In genomic region chr1:9809122-9809521, GRCh38 we compare ENCODE assay signal across 13 cellular contexts. TPM values are rescaled to one million over a fixed set of nuclear protein-coding genes. Genes with fewer than 3 reads are reported as not detected.
A peak's percentile ranks its signal among the peaks of the same experiment; 100 is the strongest.
DNase-seq lines count a peak whose midpoint lies in the region; ATAC-seq and TF ChIP-seq lines count a peak whose summit lies in the region.
"Had no signal": no experiment of that assay in that cellular context is flagged by ENCODE, and none has a peak within 500 bp of the region (broad histone marks: within the 10 kb centered on the region; RNA-seq: fewer than 3 reads in every experiment).

No MANE protein-coding gene starts in this region.

- H3K9me3 Mint-ChIP-seq in Caco-2 (ENCODE audit: unreplicated experiment) (no peaks in the 10 kb centered on the region), nephron (no peaks in the 10 kb centered on the region)
- H3K9me3 Mint-ChIP-seq: CD14-positive monocyte had no signal

- in situ Hi-C loops in brain microvascular endothelial cell (cut with HindIII; ENCODE audit: low pct_ligation_motif_present, low sequenced_read_pairs), result no loop called here

- no peak overlapping the region for H2BK120ac ChIP-seq in mesendoderm (ENCODE audit: low read depth, low read length)

- H3K79me2 ChIP-seq in OCI-LY1 (ENCODE audit: insufficient read depth, low read length) (peaks cover 99% of the 10 kb centered on the region), mesendoderm (ENCODE audit: control insufficient read depth, insufficient read depth, low read length) (peaks cover 40% of the 10 kb centered on the region)

- WGBS in mesendoderm (ENCODE audit: extremely low coverage, insufficient coverage, low lambda C conversion rate), result no CpG with 5 or more reads among the region's 8 CpGs

- no TSS peak for BruUV-seq in Caco-2 (replicated peaks; lab: Mats Ljungman, UMichigan)

- peaks cover 11% of the 10 kb centered on the region for H3K36me3 Mint-ChIP-seq in Caco-2 (ENCODE audit: insufficient read depth, unreplicated experiment)
- H3K36me3 Mint-ChIP-seq in nephron (ENCODE audit: low read depth), result no peaks in the 10 kb centered on the region

- no peak overlapping the region for H4K8ac ChIP-seq in mesendoderm (ENCODE audit: low read depth, low read length)

- peaks cover 10% of the 10 kb centered on the region for H3K79me1 ChIP-seq in mesendoderm (ENCODE audit: low read length)

- no peak overlapping the region for H4K5ac ChIP-seq in mesendoderm (ENCODE audit: low read length)

- CTCF ChIA-PET in Caco-2 (lab: Charles Lee), result interaction anchor here (0.7 kb wide), 1 partner anchor 9 kb away, joined by 3 read pairs; no protein-coding TSS in a partner anchor

- H3K4ac ChIP-seq in mesendoderm (ENCODE audit: low read depth, low read length), result no peak overlapping the region

- intact Hi-C loops in Caco-2 (cut with micrococcal nuclease; ENCODE audit: unreplicated experiment), result no loop called here

- POLR2A ChIA-PET in Caco-2 (lab: Charles Lee), result no interaction called here

- no peak overlapping the region for H2AK5ac ChIP-seq in mesendoderm (ENCODE audit: low read length)

- peak overlapping the region; percentile 33 for H3K27ac Mint-ChIP-seq in Caco-2 (ENCODE audit: unreplicated experiment)
- peak overlapping the region; percentile 30 to 84 (median 75) for H3K27ac Mint-ChIP-seq in nephron

- no peaks in the 10 kb centered on the region for H3K27me3 Mint-ChIP-seq in Caco-2 (ENCODE audit: insufficient read depth, unreplicated experiment)
- H3K27me3 Mint-ChIP-seq in nephron (ENCODE audit: low read depth), result no peaks in the 10 kb centered on the region

- H3K4me1 Mint-ChIP-seq in Caco-2 (ENCODE audit: low read depth, unreplicated experiment), result peaks cover 6% of the 10 kb centered on the region
- peaks cover 35% of the 10 kb centered on the region for H3K4me1 Mint-ChIP-seq in nephron

- no peak overlapping the region for H3K4me3 ChIP-seq in Caco-2 (ENCODE audit: low read depth, low read length)
- H3K4me3 ChIP-seq in OCI-LY1 (ENCODE audit: low read depth, low read length, poor library complexity, severe bottlenecking), result no peak overlapping the region
- no peak overlapping the region for H3K4me3 ChIP-seq in epithelial cell of esophagus (ENCODE audit: low read length)
- H3K4me3 ChIP-seq in mesendoderm (ENCODE audit: low read length), result no peak overlapping the region
- no peak overlapping the region for H3K4me3 ChIP-seq in brain microvascular endothelial cell (ENCODE audit: low read depth, low read length)
- H3K4me3 ChIP-seq: Peyer's patch had no signal

- H3K18ac ChIP-seq in mesendoderm (ENCODE audit: low read length), result no peak overlapping the region

- H3K27ac ChIP-seq in OCI-LY1 (ENCODE audit: low read depth, low read length, poor library complexity, severe bottlenecking) (peak overlapping the region; percentile 33), mesendoderm (ENCODE audit: low read depth, low read length) (no peak overlapping the region), brain microvascular endothelial cell (no peak overlapping the region)
- H3K27ac ChIP-seq: Peyer's patch had no signal

- no peak overlapping the region; the same call in 1 of the 2 replicates for H3K9ac ChIP-seq in OCI-LY1 (ENCODE audit: low read length)
- no peak overlapping the region for H3K9ac ChIP-seq in mesendoderm (ENCODE audit: low read length)

- H3K4me3 Mint-ChIP-seq in Caco-2 (ENCODE audit: unreplicated experiment) (no peak overlapping the region), nephron (peak overlapping the region in 1 of 3 experiments; percentile 25)
- H3K4me3 Mint-ChIP-seq: CD14-positive monocyte had no signal

- H2BK15ac ChIP-seq in mesendoderm (replicated peaks; ENCODE audit: low read depth), result no peak overlapping the region

- TF ChIP-seq CTCF in Caco-2 (IDR thresholded peaks at IDR 0.05; ENCODE audit: insufficient read depth in 1 of 2, low read depth in 1 of 2, low read length in 1 of 2, severe bottlenecking in 1 of 2, unreplicated experiment in 1 of 2) (no peak), OCI-LY1 (IDR thresholded peaks at IDR 0.05; ENCODE audit: low read length) (no peak), epithelial cell of esophagus (IDR thresholded peaks at IDR 0.05; ENCODE audit: insufficient read depth, low read depth, low read length, missing control alignments) (no peak), nephron (IDR thresholded peaks at IDR 0.05; ENCODE audit: unreplicated experiment in 3 of 3) (no peak), brain microvascular endothelial cell (IDR thresholded peaks at IDR 0.05; ENCODE audit: low read depth, low read length, missing control alignments) (no peak)

- H3K9me3 ChIP-seq in Caco-2 (no peaks in the 10 kb centered on the region), OCI-LY1 (ENCODE audit: low read length) (no peaks in the 10 kb centered on the region)
- H3K9me3 ChIP-seq: Peyer's patch had no signal

- H3K4me2 ChIP-seq in OCI-LY1 (ENCODE audit: low read length) (peak overlapping the region; percentile 21; the same call in 1 of the 2 replicates), mesendoderm (ENCODE audit: low read length) (no peak overlapping the region)

- DNase-seq in Caco-2 (no peak), epithelial cell of esophagus (ENCODE audit: low read depth) (peak; percentile 68), mesendoderm (no peak), brain microvascular endothelial cell (no peak)
- DNase-seq: dorsolateral prefrontal cortex; foreskin melanocyte; Peyer's patch; stimulated activated CD4-positive, alpha-beta T cell treated with anti-CD3 and anti-CD28 coated beads, Interleukin-2, amount 100 ng/mL, for 48 hours had no signal

- no peaks in the 10 kb centered on the region for H3K9me2 ChIP-seq in OCI-LY1 (ENCODE audit: low read depth, low read length)

- H3K56ac ChIP-seq in mesendoderm (ENCODE audit: low read length), result no peak overlapping the region

- H3K36me3 ChIP-seq in Caco-2 (ENCODE audit: control insufficient read depth, insufficient read depth, low read length) (no peaks in the 10 kb centered on the region), OCI-LY1 (ENCODE audit: insufficient read depth, low read length) (peaks cover 35% of the 10 kb centered on the region), mesendoderm (ENCODE audit: control insufficient read depth, insufficient read depth, low read length) (no peaks in the 10 kb centered on the region), brain microvascular endothelial cell (replicated peaks) (no peaks in the 10 kb centered on the region)
- H3K36me3 ChIP-seq: Peyer's patch had no signal

- H3F3A ChIP-seq in OCI-LY1 (ENCODE audit: insufficient read depth, low read length), result 0 out of 2 replicates have a peak, but pooled peaks cover under 1% of the 10 kb centered on the region

- no peak overlapping the region for H3K23ac ChIP-seq in mesendoderm (ENCODE audit: low read length)

- no peak overlapping the region for H2AFZ ChIP-seq in OCI-LY1 (ENCODE audit: low read length)

- H3K4me1 ChIP-seq in Caco-2 (peaks cover 7% of the 10 kb centered on the region; the same call in 1 of the 2 replicates), OCI-LY1 (ENCODE audit: insufficient read depth, low read length, severe bottlenecking) (peaks cover 85% of the 10 kb centered on the region), mesendoderm (ENCODE audit: control insufficient read depth, low read depth, low read length) (no peaks in the 10 kb centered on the region)

- no peak for ATAC-seq in HG03521 (IDR thresholded peaks at IDR 0.05; ENCODE audit: unreplicated experiment)
- ATAC-seq in HG02870 (IDR thresholded peaks at IDR 0.05; ENCODE audit: unreplicated experiment), result no peak

- H4K20me1 ChIP-seq in OCI-LY1 (ENCODE audit: insufficient read depth, low read length), result no peaks in the 10 kb centered on the region

- H3K27me3 ChIP-seq in Caco-2 (replicated peaks; ENCODE audit: control insufficient read depth, insufficient read depth, low read length) (no peaks in the 10 kb centered on the region), OCI-LY1 (ENCODE audit: insufficient read depth, low read length) (no peaks in the 10 kb centered on the region), mesendoderm (ENCODE audit: insufficient read depth, low read length, poor library complexity) (no peaks in the 10 kb centered on the region), brain microvascular endothelial cell (replicated peaks) (no peaks in the 10 kb centered on the region)
- H3K27me3 ChIP-seq: dorsolateral prefrontal cortex, Peyer's patch had no signal

- no peak overlapping the region for H2BK5ac ChIP-seq in mesendoderm (ENCODE audit: low read length)

RNA-seq across cellular contexts. Expression of gene CLSTN1, which starts 14.6 kb away (rescaled TPM):
- 89.2 and 102 TPM in 2 replicates for total RNA-seq in Caco-2 (2022)
- 43.7 TPM for polyA plus RNA-seq in mesendoderm (2013, experiment 1 of 2)
- polyA plus RNA-seq in mesendoderm (2013, experiment 2 of 2), result 43.4 TPM
